In genomic region chrX:134542485-134542884, GRCh38 we compare ENCODE assay signal across 9 cellular contexts.
DNase-seq lines count a peak whose midpoint lies in the region; ATAC-seq and TF ChIP-seq lines count a peak whose summit lies in the region.
"Had no signal": no experiment of that assay in that cellular context is flagged by ENCODE, and none has a peak within 500 bp of the region (broad histone marks: within the 10 kb centered on the region; RNA-seq: fewer than 3 reads in every experiment).

No MANE protein-coding gene starts in this region.

- H3K9me3 Mint-ChIP-seq in activated naive CD8-positive, alpha-beta T cell treated with anti-CD3 and anti-CD28 coated beads, Interleukin-2, amount 10 ng/mL, durations not matched to agents 7 days and 5 days = no peaks in the 10 kb centered on the region
- H3K9me3 Mint-ChIP-seq in activated naive CD8-positive, alpha-beta T cell treated with anti-CD3 and anti-CD28 coated beads, Interleukin-2, amount 50 U/mL, for 24 hours = no peaks in the 10 kb centered on the region
- H3K9me3 Mint-ChIP-seq: CD4-positive, CD25-positive, alpha-beta regulatory T cell had no signal

- peaks cover 1% of the 10 kb centered on the region for H3K36me3 Mint-ChIP-seq in activated naive CD8-positive, alpha-beta T cell treated with anti-CD3 and anti-CD28 coated beads, Interleukin-2, amount 10 ng/mL, durations not matched to agents 7 days and 5 days
- no peaks in the 10 kb centered on the region for H3K36me3 Mint-ChIP-seq in activated naive CD8-positive, alpha-beta T cell treated with anti-CD3 and anti-CD28 coated beads, Interleukin-2, amount 50 U/mL, for 24 hours (ENCODE audit: low read depth)
- H3K36me3 Mint-ChIP-seq: CD4-positive, CD25-positive, alpha-beta regulatory T cell had no signal

- no peak overlapping the region for H3K27ac Mint-ChIP-seq in activated naive CD8-positive, alpha-beta T cell treated with anti-CD3 and anti-CD28 coated beads, Interleukin-2, amount 10 ng/mL, durations not matched to agents 7 days and 5 days
- no peak overlapping the region for H3K27ac Mint-ChIP-seq in activated naive CD8-positive, alpha-beta T cell treated with anti-CD3 and anti-CD28 coated beads, Interleukin-2, amount 50 U/mL, for 24 hours
- H3K27ac Mint-ChIP-seq: CD4-positive, CD25-positive, alpha-beta regulatory T cell had no signal

- H3K27me3 Mint-ChIP-seq in activated naive CD8-positive, alpha-beta T cell treated with anti-CD3 and anti-CD28 coated beads, Interleukin-2, amount 10 ng/mL, durations not matched to agents 7 days and 5 days = peaks cover 9% of the 10 kb centered on the region
- H3K27me3 Mint-ChIP-seq in activated naive CD8-positive, alpha-beta T cell treated with anti-CD3 and anti-CD28 coated beads, Interleukin-2, amount 50 U/mL, for 24 hours = peaks cover 30% of the 10 kb centered on the region

- no peak overlapping the region for H3K4me3 ChIP-seq in skeletal muscle cell (ENCODE audit: low read depth, low read length)

- POLR2A ChIA-PET in activated naive CD8-positive, alpha-beta T cell treated with anti-CD3 and anti-CD28 coated beads, Interleukin-2, amount 10 ng/mL, durations not matched to agents 7 days and 5 days (lab: Charles Lee) = interaction anchor here (1.0 kb wide), 1 partner anchor 9 kb away, joined by 3 read pairs; no protein-coding TSS in a partner anchor

- H3K4me1 Mint-ChIP-seq in activated naive CD8-positive, alpha-beta T cell treated with anti-CD3 and anti-CD28 coated beads, Interleukin-2, amount 10 ng/mL, durations not matched to agents 7 days and 5 days = peaks cover 5% of the 10 kb centered on the region
- H3K4me1 Mint-ChIP-seq in activated naive CD8-positive, alpha-beta T cell treated with anti-CD3 and anti-CD28 coated beads, Interleukin-2, amount 50 U/mL, for 24 hours = no peaks in the 10 kb centered on the region
- H3K4me1 Mint-ChIP-seq: CD4-positive, CD25-positive, alpha-beta regulatory T cell had no signal

- H3K4me3 Mint-ChIP-seq in activated naive CD8-positive, alpha-beta T cell treated with anti-CD3 and anti-CD28 coated beads, Interleukin-2, amount 10 ng/mL, durations not matched to agents 7 days and 5 days = peak overlapping the region; percentile 45
- no peak overlapping the region for H3K4me3 Mint-ChIP-seq in activated naive CD8-positive, alpha-beta T cell treated with anti-CD3 and anti-CD28 coated beads, Interleukin-2, amount 50 U/mL, for 24 hours
- H3K4me3 Mint-ChIP-seq: CD4-positive, CD25-positive, alpha-beta regulatory T cell had no signal

- no peak for DNase-seq in activated naive CD8-positive, alpha-beta T cell treated with anti-CD3 and anti-CD28 coated beads, Interleukin-2, amount 10 ng/mL, durations not matched to agents 7 days and 5 days
- DNase-seq in activated naive CD8-positive, alpha-beta T cell treated with anti-CD3 and anti-CD28 coated beads, Interleukin-2, amount 50 U/mL, for 24 hours = no peak
- peak; percentile 30 for DNase-seq in NCI-H1092 treated with DMSO at 0.1 percent for 48 hours (lab: John Stamatoyannopoulos, UW)
- DNase-seq in amniotic epithelial cell (ENCODE audit: low read depth) = peak; percentile 80
- peak; percentile 71 for DNase-seq in skeletal muscle cell (ENCODE audit: low read depth)
- no peak for DNase-seq in NCI-H187 (lab: John Stamatoyannopoulos, UW)
- DNase-seq in erythroblast (lab: John Stamatoyannopoulos, UW) = no peak

- peak; percentile 75 for ATAC-seq in activated naive CD8-positive, alpha-beta T cell treated with anti-CD3 and anti-CD28 coated beads, Interleukin-2, amount 10 ng/mL, durations not matched to agents 7 days and 5 days (ENCODE audit: low read depth)
- no peak for ATAC-seq in activated naive CD8-positive, alpha-beta T cell treated with anti-CD3 and anti-CD28 coated beads, Interleukin-2, amount 50 U/mL, for 24 hours
- ATAC-seq in GM21381 (IDR thresholded peaks at IDR 0.05; ENCODE audit: unreplicated experiment) = no peak

- no peak for TF ChIP-seq POLR2A in erythroblast (IDR thresholded peaks at IDR 0.05; ENCODE audit: low read length)

Comparison
In these comparisons a context has a peak if more than half of its experiments do, and no peak if none do; other contexts are left out.
1. DNase-seq: peak in NCI-H1092 treated with DMSO at 0.1 percent for 48 hours (single experiment), amniotic epithelial cell (single experiment) and skeletal muscle cell (single experiment); none in activated naive CD8-positive, alpha-beta T cell treated with anti-CD3 and anti-CD28 coated beads, Interleukin-2, amount 10 ng/mL, durations not matched to agents 7 days and 5 days (single experiment), activated naive CD8-positive, alpha-beta T cell treated with anti-CD3 and anti-CD28 coated beads, Interleukin-2, amount 50 U/mL, for 24 hours (single experiment), NCI-H187 (0 of 2) and erythroblast (0 of 2).